Comparison of ENCODE assay signal across 12 cellular contexts in genomic region chr13:35712907-35713685, GRCh38.
DNase-seq lines count a peak whose midpoint lies in the region; ATAC-seq and TF ChIP-seq lines count a peak whose summit lies in the region.
"Had no signal": no experiment of that assay in that cellular context is flagged by ENCODE, and none has a peak within 500 bp of the region (broad histone marks: within the 10 kb centered on the region; RNA-seq: fewer than 3 reads in every experiment).

No MANE protein-coding gene starts in this region.

- no peaks in the 10 kb centered on the region for H3K36me3 ChIP-seq in neural progenitor cell

- H3K9me3 ChIP-seq in neural progenitor cell (ENCODE audit: low read depth): no peaks in the 10 kb centered on the region

- no peaks in the 10 kb centered on the region for H3K27me3 ChIP-seq in neural progenitor cell

- H3K4me3 Mint-ChIP-seq in neural progenitor cell: no peak overlapping the region

- H3K4me1 ChIP-seq in neural progenitor cell: peaks cover 6% of the 10 kb centered on the region

- H3K36me3 Mint-ChIP-seq in neural progenitor cell: no peaks in the 10 kb centered on the region

- H3K9me3 Mint-ChIP-seq in neural progenitor cell: peaks cover 3% of the 10 kb centered on the region

- H3K9ac ChIP-seq in neural progenitor cell: no peak overlapping the region

- no peak overlapping the region for H3K4me2 ChIP-seq in neural progenitor cell

- H3K4me1 Mint-ChIP-seq in neural progenitor cell: peaks cover 44% of the 10 kb centered on the region

- H3K27ac Mint-ChIP-seq in neural progenitor cell: peak overlapping the region; percentile 92

- no peak for TF ChIP-seq POLR2A in NB4 (IDR thresholded peaks at IDR 0.05; ENCODE audit: extremely low read depth, insufficient read length)

- DNase-seq in NCI-H748 (lab: John Stamatoyannopoulos, UW; ENCODE audit: unreplicated experiment): peak; percentile 30
- no peak for DNase-seq in NCI-H748 treated with DMSO at 0.1 percent for 48 hours (lab: John Stamatoyannopoulos, UW)
- DNase-seq in NB4 (ENCODE audit: low read depth): peak; percentile 14
- peak; percentile 85 for DNase-seq in dedifferentiated amniotic fluid mesenchymal stem cell (ENCODE audit: extremely low spot score)
- DNase-seq in neural progenitor cell (ENCODE audit: low spot score): no peak
- no peak for DNase-seq in activated CD4-positive, alpha-beta T cell treated with anti-CD3 and anti-CD28 coated beads, Interleukin-2, amount 50 U/mL, for 1 hour
- DNase-seq in activated CD4-positive, alpha-beta T cell treated with anti-CD3 and anti-CD28 coated beads for 4 hours: no peak
- DNase-seq: activated effector memory CD4-positive, alpha-beta T cell treated with anti-CD3 and anti-CD28 coated beads, Interleukin-2, amount 50 U/mL, for 16 hours; occipital lobe; stimulated activated CD8-positive, alpha-beta memory T cell treated with anti-CD3 and anti-CD28 coated beads, Interleukin-4, amount 100 ng/mL, for 48 hours; T-helper 1 cell had no signal

- TF ChIP-seq CTCF in NB4 (IDR thresholded peaks at IDR 0.05; ENCODE audit: low read depth, low read length) (no peak), neural progenitor cell (IDR thresholded peaks at IDR 0.05) (no peak)

- ATAC-seq in esophagus mucosa: no peak

- no peaks in the 10 kb centered on the region for H4K20me1 ChIP-seq in neural progenitor cell (ENCODE audit: low read depth)

- no peak overlapping the region for H3K27ac ChIP-seq in neural progenitor cell

- H3F3A ChIP-seq in neural progenitor cell (ENCODE audit: low read depth): peaks cover 14% of the 10 kb centered on the region

- H3K4me3 ChIP-seq in NB4 (ENCODE audit: low read depth, low read length) (no peak overlapping the region), neural progenitor cell (no peak overlapping the region)

- H3K27me3 Mint-ChIP-seq in neural progenitor cell (ENCODE audit: insufficient read depth, low read depth): peaks cover 5% of the 10 kb centered on the region

- H3K79me2 ChIP-seq in neural progenitor cell (ENCODE audit: low read depth): no peaks in the 10 kb centered on the region

- no peak overlapping the region for H2AFZ ChIP-seq in neural progenitor cell (replicated peaks)

Comparison
In these comparisons a context has a peak if more than half of its experiments do, and no peak if none do; other contexts are left out.
1. DNase-seq: peak in NCI-H748 (single experiment), NB4 (single experiment) and dedifferentiated amniotic fluid mesenchymal stem cell (single experiment); none in NCI-H748 treated with DMSO at 0.1 percent for 48 hours (single experiment), neural progenitor cell (single experiment), activated CD4-positive, alpha-beta T cell treated with anti-CD3 and anti-CD28 coated beads, Interleukin-2, amount 50 U/mL, for 1 hour (single experiment) and activated CD4-positive, alpha-beta T cell treated with anti-CD3 and anti-CD28 coated beads for 4 hours (0 of 2).